8 cellular contexts compared by ENCODE assay signal in the genomic region with DNA sequence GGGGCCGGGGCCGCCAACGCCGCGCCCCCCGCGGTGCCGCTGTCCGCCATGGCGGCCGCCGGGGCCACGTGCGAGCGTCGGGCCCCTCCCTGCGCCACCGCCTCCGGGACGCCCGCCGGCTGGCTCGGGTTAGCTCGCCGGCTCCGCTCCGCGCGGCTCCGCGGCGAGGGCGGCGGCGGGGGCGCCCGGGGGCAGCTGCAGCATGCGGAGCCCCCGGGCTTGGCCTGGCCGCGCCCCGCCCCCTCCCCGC. TPM values are rescaled to one million over a fixed set of nuclear protein-coding genes. Genes with fewer than 3 reads are reported as not detected.
A peak's percentile ranks its signal among the peaks of the same experiment; 100 is the strongest.
DNase-seq lines count a peak whose midpoint lies in the region; ATAC-seq and TF ChIP-seq lines count a peak whose summit lies in the region.
"Not testable (repeated sequence)": the region's sequence is repeated elsewhere in the genome, so short reads cannot be mapped to it uniquely, and the experiment has no call there.

No MANE protein-coding gene starts in this region.

- H3K27ac ChIP-seq in Peyer's patch (peak overlapping the region; percentile 87 to 96 (median 90)), esophagus (ENCODE audit: low read depth in 2 of 2, low read length in 1 of 2) (peak overlapping the region; percentile 93 to 97), lung (ENCODE audit: low read depth in 1 of 2, low read length in 1 of 2) (peak overlapping the region in 1 of 2 donors; percentile 88), gastrocnemius medialis (peak overlapping the region; percentile 92 to 100 (median 96))

- ATAC-seq in HG03045 (IDR thresholded peaks at IDR 0.05; ENCODE audit: unreplicated experiment), result peak; percentile 12
- ATAC-seq in activated naive CD4-positive, alpha-beta T cell treated with anti-CD3 and anti-CD28 coated beads, Interleukin-2, amount 50 U/mL, for 72 hours, result peak; percentile 3 to 29
- not testable (repeated sequence) for ATAC-seq in lung (ENCODE audit: insufficient read depth, low FRiP score)
- peak; percentile 13 to 27 for ATAC-seq in gastrocnemius medialis

- TF ChIP-seq POLR2A in GM19099 (IDR thresholded peaks at IDR 0.05; ENCODE audit: extremely low read depth, insufficient read length, low read depth) (peak; percentile 4), gastrocnemius medialis (IDR thresholded peaks at IDR 0.05) (peak; percentile 3 to 67)
- TF ChIP-seq POLR2A in Peyer's patch (IDR thresholded peaks at IDR 0.05), result not testable (repeated sequence)

- 0 to 3% methylated on average over 7 to 43 of the region's 43 CpGs for WGBS in esophagus, 2 donors
- WGBS in lung, 2 donors, result 0 to 1% methylated on average over 1 to 42 of the region's 43 CpGs

- H3K4me3 ChIP-seq in AG09309 (ENCODE audit: control insufficient read depth, low read depth, low read length) (peak overlapping the region; percentile 95), Peyer's patch (peak overlapping the region; percentile 48 to 82 (median 67)), esophagus (ENCODE audit: low read depth in 1 of 2, low read length in 2 of 2) (peak overlapping the region; percentile 69 to 78), lung (peak overlapping the region; percentile 61), gastrocnemius medialis (peak overlapping the region; percentile 80 to 98 (median 94))

- not testable (repeated sequence) for H3K36me3 ChIP-seq in Peyer's patch, gastrocnemius medialis
- H3K36me3 ChIP-seq in esophagus (ENCODE audit: control insufficient read depth in 2 of 2, insufficient read depth in 2 of 2, low read length in 1 of 2) (peaks cover 0 to 13% of the 10 kb centered on the region in 2 donors), lung (ENCODE audit: control insufficient read depth in 2 of 2, insufficient read depth in 2 of 2, low read length in 2 of 2) (peaks cover 3 to 10% of the 10 kb centered on the region in 2 donors)

- H3K4me1 ChIP-seq in Peyer's patch (peaks cover 0 to 69% (median 20%) of the 10 kb centered on the region in 4 donors), esophagus (ENCODE audit: control insufficient read depth in 2 of 2, insufficient read depth in 2 of 2, low read length in 1 of 2) (peaks cover 10 to 18% of the 10 kb centered on the region in 2 donors), lung (ENCODE audit: control insufficient read depth in 2 of 2, insufficient read depth in 2 of 2, low read length in 2 of 2) (peaks cover 0 to 17% of the 10 kb centered on the region in 2 donors), gastrocnemius medialis (peaks cover 37 to 46% of the 10 kb centered on the region in 2 donors)

- H3K27ac Mint-ChIP-seq in activated naive CD4-positive, alpha-beta T cell treated with anti-CD3 and anti-CD28 coated beads, Interleukin-2, amount 50 U/mL, for 72 hours, result peak overlapping the region in 1 of 2 donors; percentile 93

- peaks cover 6 to 16% of the 10 kb centered on the region in 2 donors for H3K36me3 Mint-ChIP-seq in activated naive CD4-positive, alpha-beta T cell treated with anti-CD3 and anti-CD28 coated beads, Interleukin-2, amount 50 U/mL, for 72 hours

- intact Hi-C loops in gastrocnemius medialis (cut with DNase I; ENCODE audit: low total_unique reads), result loop anchor here (10.0 kb wide), 1 partner anchor 628 kb away; a partner anchor contains a TSS

- not testable (repeated sequence) for H3K9me3 ChIP-seq in Peyer's patch; esophagus (ENCODE audit: control insufficient read depth in 2 of 2, insufficient read depth in 1 of 2, low read depth in 1 of 2, low read length in 1 of 2); lung (ENCODE audit: control insufficient read depth in 2 of 2, insufficient read depth in 1 of 2, low read length in 1 of 2); gastrocnemius medialis

- H3K27me3 ChIP-seq in Peyer's patch; esophagus (ENCODE audit: control insufficient read depth in 1 of 2, insufficient read depth in 2 of 2, low read length in 2 of 2); lung (ENCODE audit: control insufficient read depth, insufficient read depth); gastrocnemius medialis: not testable (repeated sequence)

- in situ Hi-C loops in gastrocnemius medialis (cut with MboI; ENCODE audit: low sequenced_read_pairs in 4 of 4), result not testable (repeated sequence)

- not testable (repeated sequence) for DNase-seq in AG09309 (ENCODE audit: low read depth); Peyer's patch; activated naive CD4-positive, alpha-beta T cell treated with anti-CD3 and anti-CD28 coated beads, Interleukin-2, amount 50 U/mL, for 72 hours (ENCODE audit: low spot score in 2 of 2); lung (ENCODE audit: low spot score); gastrocnemius medialis

- H3K9me3 Mint-ChIP-seq in activated naive CD4-positive, alpha-beta T cell treated with anti-CD3 and anti-CD28 coated beads, Interleukin-2, amount 50 U/mL, for 72 hours, result not testable (repeated sequence)

- not testable (repeated sequence) for TF ChIP-seq CTCF in AG09309 (IDR thresholded peaks at IDR 0.05; ENCODE audit: control insufficient read depth, insufficient read depth, low read depth, low read length, missing control alignments); Peyer's patch (IDR thresholded peaks at IDR 0.05); lung (IDR thresholded peaks at IDR 0.05; ENCODE audit: control extremely low read depth, extremely low read depth); gastrocnemius medialis (IDR thresholded peaks at IDR 0.05 in 4 of 5, conservative IDR thresholded peaks at IDR 0.05 in 1 of 5)

RNA-seq across cellular contexts. Expression of a gene that starts 0.2 kb away (rescaled TPM):
- total RNA-seq in Peyer's patch (100 to 1,000 TPM in 1 of 4 donors, 10 to 100 TPM in 3; 78.7 to 101 (median 99.0) TPM), lung (100 to 1,000 TPM in 1 of 2 donors, 10 to 100 TPM in 1; 28.2 to 185 TPM), gastrocnemius medialis (100 to 1,000 TPM; 144 to 444 (median 237) TPM)
- 100 to 1,000 TPM; 177 to 262 TPM for total RNA-seq in activated naive CD4-positive, alpha-beta T cell treated with anti-CD3 and anti-CD28 coated beads, Interleukin-2, amount 50 U/mL, for 72 hours
- polyA plus RNA-seq in esophagus (100 to 1,000 TPM; 211 to 349 TPM), lung (100 to 1,000 TPM; 119 to 241 TPM)

RNA-seq across cellular contexts. Expression of a gene that starts 4.8 kb away (rescaled TPM):
- total RNA-seq in Peyer's patch (100 to 1,000 TPM; 196 to 453 (median 359) TPM), lung (10 to 100 TPM; 18.2 to 32.0 TPM), gastrocnemius medialis (1 to 10 TPM; 4.7 to 9.7 (median 6.2) TPM)
- 10 to 100 TPM; 10.4 to 13.7 TPM for total RNA-seq in activated naive CD4-positive, alpha-beta T cell treated with anti-CD3 and anti-CD28 coated beads, Interleukin-2, amount 50 U/mL, for 72 hours
- polyA plus RNA-seq in esophagus (10 to 100 TPM; 24.6 to 37.4 TPM), lung (10 to 100 TPM; 15.0 to 17.1 TPM)

RNA-seq across cellular contexts. Expression of a gene that starts 5.7 kb away (rescaled TPM):
- total RNA-seq in Peyer's patch (100 to 1,000 TPM in 1 of 4 donors, 10 to 100 TPM in 3; 46.2 to 101 (median 94.0) TPM), lung (10 to 100 TPM; 65.2 to 93.0 TPM), gastrocnemius medialis (10 to 100 TPM; 20.2 to 54.7 (median 27.6) TPM)
- total RNA-seq in activated naive CD4-positive, alpha-beta T cell treated with anti-CD3 and anti-CD28 coated beads, Interleukin-2, amount 50 U/mL, for 72 hours, result 10 to 100 TPM; 27.7 to 36.0 TPM
- polyA plus RNA-seq in esophagus (100 to 1,000 TPM; 119 to 202 TPM), lung (100 to 1,000 TPM; 207 to 397 TPM)

RNA-seq across cellular contexts. Expression of a gene that starts 12.2 kb away (rescaled TPM):
- total RNA-seq in Peyer's patch (10 to 100 TPM; 21.7 to 66.8 (median 42.5) TPM), lung (100 to 1,000 TPM in 1 of 2 donors, 10 to 100 TPM in 1; 37.8 to 124 TPM), gastrocnemius medialis (10 to 100 TPM; 33.6 to 87.5 (median 58.2) TPM)
- total RNA-seq in activated naive CD4-positive, alpha-beta T cell treated with anti-CD3 and anti-CD28 coated beads, Interleukin-2, amount 50 U/mL, for 72 hours, result 100 to 1,000 TPM in 1 of 2 donors, 10 to 100 TPM in 1; 57.6 to 119 TPM
- polyA plus RNA-seq in esophagus (10 to 100 TPM; 34.6 to 48.1 TPM), lung (100 to 1,000 TPM in 1 of 2 donors, 10 to 100 TPM in 1; 43.7 to 115 TPM)

RNA-seq across cellular contexts. Expression of a gene that starts 16.2 kb away (rescaled TPM):
- total RNA-seq in Peyer's patch, result 10 to 100 TPM; 42.9 to 95.0 (median 80.3) TPM
- total RNA-seq in activated naive CD4-positive, alpha-beta T cell treated with anti-CD3 and anti-CD28 coated beads, Interleukin-2, amount 50 U/mL, for 72 hours, result 10 to 100 TPM; 26.7 to 48.7 TPM
- polyA plus RNA-seq in esophagus, result 10 to 100 TPM; 31.2 to 53.7 TPM
- total RNA-seq in lung, result 10 to 100 TPM; 22.7 to 34.1 TPM
- 10 to 100 TPM; 34.6 to 58.4 TPM for polyA plus RNA-seq in lung
- 10 to 100 TPM; 13.8 to 30.0 (median 18.9) TPM for total RNA-seq in gastrocnemius medialis

Comparison
In these comparisons a context has a peak if more than half of its experiments do, and no peak if none do; other contexts are left out.
1. RNA of a gene that starts 4.8 kb away (total RNA-seq): 196 to 453 TPM in Peyer's patch; 18.2 to 32.0 TPM in lung, 10.4 to 13.7 TPM in activated naive CD4-positive, alpha-beta T cell treated with anti-CD3 and anti-CD28 coated beads, Interleukin-2, amount 50 U/mL, for 72 hours and 4.7 to 9.7 TPM in gastrocnemius medialis; every median in the first group is over 4 times any median in the second.
2. Peak in every context shown above with its lines, with median percentiles within 50 percentile points of each other: H3K4me3 ChIP-seq.